In the genomic region with DNA sequence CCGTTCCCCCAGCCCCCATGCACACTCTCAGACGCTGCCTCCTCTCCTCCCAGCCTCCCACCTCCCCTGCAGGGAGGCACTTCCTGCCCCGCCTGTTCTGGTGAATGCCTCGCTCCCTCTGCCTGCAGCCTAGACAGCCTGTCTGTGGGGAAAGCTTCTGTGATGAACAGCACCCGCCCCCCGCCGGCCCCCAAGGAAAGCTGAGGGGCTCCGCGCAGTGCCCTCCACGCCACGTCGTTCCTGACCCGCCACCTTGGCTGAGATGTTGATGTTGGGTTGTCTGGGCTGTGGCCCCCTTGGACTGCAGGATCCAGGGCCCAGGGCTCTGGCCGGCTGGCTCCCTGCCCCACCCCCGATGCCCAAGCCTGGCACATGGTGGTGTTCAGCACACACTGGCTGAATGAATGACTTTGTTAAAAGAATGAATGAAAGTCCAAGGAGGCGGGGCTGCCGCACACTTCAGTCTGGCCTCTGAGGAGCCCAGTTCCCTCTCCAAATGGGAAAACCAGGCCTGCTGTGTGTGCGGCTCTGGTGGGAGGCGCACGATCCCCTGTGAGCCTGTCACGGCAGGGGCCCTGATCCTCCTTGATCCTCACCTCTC, we compare ENCODE assay signal across 15 cellular contexts. TPM values are rescaled to one million over a fixed set of nuclear protein-coding genes. Genes with fewer than 3 reads are reported as not detected.
A peak's percentile ranks its signal among the peaks of the same experiment; 100 is the strongest.
DNase-seq lines count a peak whose midpoint lies in the region; ATAC-seq and TF ChIP-seq lines count a peak whose summit lies in the region.
"Had no signal": no experiment of that assay in that cellular context is flagged by ENCODE, and none has a peak within 500 bp of the region (broad histone marks: within the 10 kb centered on the region; RNA-seq: fewer than 3 reads in every experiment).

No MANE protein-coding gene starts in this region.

- H3K4me2 ChIP-seq in Karpas-422 (ENCODE audit: low read depth, low read length, poor library complexity, severe bottlenecking) = no peak overlapping the region
- H3K4me2 ChIP-seq: SK-N-SH had no signal

- intact Hi-C loops in dorsolateral prefrontal cortex (cut with DNase I) = no loop called here

- no peaks in the 10 kb centered on the region for H3K4me1 ChIP-seq in Karpas-422 (ENCODE audit: low read length)
- H3K4me1 ChIP-seq: foreskin keratinocyte had no signal

- no peak overlapping the region for H3K9ac ChIP-seq in Karpas-422 (ENCODE audit: low read length)
- H3K9ac ChIP-seq: GM23248, SK-N-SH had no signal

- no peaks in the 10 kb centered on the region for H3K79me2 ChIP-seq in Karpas-422 (ENCODE audit: low read length)

- no peaks in the 10 kb centered on the region for H3K36me3 ChIP-seq in H7 (replicated peaks; ENCODE audit: control insufficient read depth, insufficient read depth, low read length)
- H3K36me3 ChIP-seq in Karpas-422 (ENCODE audit: insufficient read depth, low read length) = no peaks in the 10 kb centered on the region
- H3K36me3 ChIP-seq: BE2C had no signal

- peak overlapping the region in 56 of 59 donors; percentile 13 to 92 (median 79) for H3K27ac ChIP-seq in dorsolateral prefrontal cortex
- no peak overlapping the region for H3K27ac ChIP-seq in Karpas-422 (ENCODE audit: low read length)
- H3K27ac ChIP-seq: foreskin keratinocyte, GM23248 had no signal

- H4K20me1 ChIP-seq in Karpas-422 (ENCODE audit: insufficient read depth, low read depth, low read length) = no peaks in the 10 kb centered on the region; the same call in 1 of the 2 replicates

- no peaks in the 10 kb centered on the region for H3K9me3 ChIP-seq in Karpas-422 (ENCODE audit: low read length)
- H3K9me3 ChIP-seq: BE2C, mucosa of descending colon, SK-N-SH had no signal

- H3K9me2 ChIP-seq in Karpas-422 (replicated peaks; ENCODE audit: insufficient read depth, low read length) = no peaks in the 10 kb centered on the region
- H3K9me2 ChIP-seq: SK-N-SH had no signal

- no peaks in the 10 kb centered on the region for H3K36me3 Mint-ChIP-seq in nephron (ENCODE audit: low read depth)

- no peak overlapping the region for H3K4me3 ChIP-seq in H7 (ENCODE audit: insufficient read depth, low read depth, low read length)
- H3K4me3 ChIP-seq in dorsolateral prefrontal cortex = peak overlapping the region in 10 of 59 donors; percentile 3 to 35 (median 16)
- no peak overlapping the region for H3K4me3 ChIP-seq in Karpas-422 (ENCODE audit: low read length)
- H3K4me3 ChIP-seq: GM23248, mucosa of descending colon had no signal

- H2AFZ ChIP-seq in Karpas-422 (ENCODE audit: low read length) = no peak overlapping the region
- H2AFZ ChIP-seq: GM23248 had no signal

- peak in 8 of 56 donors; percentile 13 to 33 (median 21) for TF ChIP-seq CTCF in dorsolateral prefrontal cortex (IDR thresholded peaks at IDR 0.05 in 54 of 56, conservative IDR thresholded peaks at IDR 0.05 in 2 of 56; ENCODE audit: low read depth in 1 of 56, partially characterized antibody in 56 of 56)
- TF ChIP-seq CTCF in nephron (IDR thresholded peaks at IDR 0.05; ENCODE audit: unreplicated experiment in 3 of 3) = no peak

- H3K27me3 ChIP-seq in H7 (ENCODE audit: control insufficient read depth, insufficient read depth, low read length) (no peaks in the 10 kb centered on the region), dorsolateral prefrontal cortex (no peaks in the 10 kb centered on the region), Karpas-422 (ENCODE audit: low read length) (no peaks in the 10 kb centered on the region)
- H3K27me3 ChIP-seq: BE2C had no signal

- H3K27me3 Mint-ChIP-seq in nephron (ENCODE audit: low read depth) = peaks cover 14% of the 10 kb centered on the region

- peak overlapping the region; percentile 64 to 89 (median 67) for H3K4me3 Mint-ChIP-seq in nephron

- DNase-seq in A172 (ENCODE audit: low spot score) (peak; percentile 54), H7 (peak; percentile 71), dorsolateral prefrontal cortex (peak in 9 of 10 donors; percentile 71 to 90 (median 81)), Karpas-422 (no peak)
- DNase-seq in activated CD8-positive, alpha-beta memory T cell treated with anti-CD3 and anti-CD28 coated beads for 24 hours = no peak
- no peak for DNase-seq in stimulated activated CD8-positive, alpha-beta memory T cell treated with anti-CD3 and anti-CD28 coated beads, Interleukin-4, amount 100 ng/mL, for 48 hours
- DNase-seq: activated CD4-positive, alpha-beta T cell treated with anti-CD3 and anti-CD28 coated beads for 48 hours; BE2C; dermis blood vessel endothelial cell; foreskin keratinocyte; GM23248 had no signal

- no peaks in the 10 kb centered on the region for H3K9me3 Mint-ChIP-seq in nephron

- peak overlapping the region; percentile 97 to 99 (median 98) for H3K27ac Mint-ChIP-seq in nephron

- no peak for ATAC-seq in HG03354 (IDR thresholded peaks at IDR 0.05; ENCODE audit: poor library complexity, severe bottlenecking, unreplicated experiment)
- ATAC-seq: foreskin keratinocyte had no signal

- H3K4me1 Mint-ChIP-seq in nephron = peaks cover 80% of the 10 kb centered on the region

RNA-seq across cellular contexts. Expression of a gene that starts 2.1 kb away (rescaled TPM):
- total RNA-seq in A172 (2014; rRNA removed; shearing (Covaris generic)) = not detected in 2 replicates
- not detected in 2 replicates for total RNA-seq in H7 (2014; rRNA removed; shearing (Covaris generic))
- total RNA-seq in dorsolateral prefrontal cortex = 1 to 10 TPM in 5 of 120 experiments, under 1 TPM in 14, not detected in 101; 0.39 to 3.1 (median 0.75) TPM
- not detected in 2 replicates for total RNA-seq in Karpas-422 (2014; rRNA removed; shearing (Covaris generic); ENCODE audit: low replicate concordance)
- total RNA-seq: dermis blood vessel endothelial cell, foreskin keratinocyte, GM23248, mucosa of descending colon had no signal

RNA-seq across cellular contexts. Expression of a gene that starts 7.7 kb away (rescaled TPM):
- 0.12 and 0.16 TPM in 2 replicates for total RNA-seq in A172 (2014; rRNA removed; shearing (Covaris generic))
- total RNA-seq in H7 (2014; rRNA removed; shearing (Covaris generic)) = 0.42 and 0.70 TPM in 2 replicates
- total RNA-seq in dorsolateral prefrontal cortex = 10 to 100 TPM in 118 of 120 experiments, 1 to 10 TPM in 2; 9.6 to 24.0 (median 15.4) TPM
- not detected in 2 replicates for total RNA-seq in Karpas-422 (2014; rRNA removed; shearing (Covaris generic); ENCODE audit: low replicate concordance)
- total RNA-seq: foreskin keratinocyte had no signal

RNA-seq across cellular contexts. Expression of a gene that starts 47.9 kb away (rescaled TPM):
- 30.8 and 42.1 TPM in 2 replicates for total RNA-seq in A172 (2014; rRNA removed; shearing (Covaris generic))
- total RNA-seq in H7 (2014; rRNA removed; shearing (Covaris generic)) = 13.8 and 18.2 TPM in 2 replicates
- total RNA-seq in dorsolateral prefrontal cortex = 10 to 100 TPM; 14.8 to 39.2 (median 25.7) TPM
- total RNA-seq in Karpas-422 (2014; rRNA removed; shearing (Covaris generic); ENCODE audit: low replicate concordance) = 10.6 and 32.0 TPM in 2 replicates

Comparison
In these comparisons a context has a peak if more than half of its experiments do, and no peak if none do; other contexts are left out.
1. DNase-seq: peak in A172 (single experiment), H7 (single experiment) and dorsolateral prefrontal cortex (9 of 10); none in activated CD8-positive, alpha-beta memory T cell treated with anti-CD3 and anti-CD28 coated beads for 24 hours (single experiment), Karpas-422 (single experiment) and stimulated activated CD8-positive, alpha-beta memory T cell treated with anti-CD3 and anti-CD28 coated beads, Interleukin-4, amount 100 ng/mL, for 48 hours (single experiment).